In the genomic region with DNA sequence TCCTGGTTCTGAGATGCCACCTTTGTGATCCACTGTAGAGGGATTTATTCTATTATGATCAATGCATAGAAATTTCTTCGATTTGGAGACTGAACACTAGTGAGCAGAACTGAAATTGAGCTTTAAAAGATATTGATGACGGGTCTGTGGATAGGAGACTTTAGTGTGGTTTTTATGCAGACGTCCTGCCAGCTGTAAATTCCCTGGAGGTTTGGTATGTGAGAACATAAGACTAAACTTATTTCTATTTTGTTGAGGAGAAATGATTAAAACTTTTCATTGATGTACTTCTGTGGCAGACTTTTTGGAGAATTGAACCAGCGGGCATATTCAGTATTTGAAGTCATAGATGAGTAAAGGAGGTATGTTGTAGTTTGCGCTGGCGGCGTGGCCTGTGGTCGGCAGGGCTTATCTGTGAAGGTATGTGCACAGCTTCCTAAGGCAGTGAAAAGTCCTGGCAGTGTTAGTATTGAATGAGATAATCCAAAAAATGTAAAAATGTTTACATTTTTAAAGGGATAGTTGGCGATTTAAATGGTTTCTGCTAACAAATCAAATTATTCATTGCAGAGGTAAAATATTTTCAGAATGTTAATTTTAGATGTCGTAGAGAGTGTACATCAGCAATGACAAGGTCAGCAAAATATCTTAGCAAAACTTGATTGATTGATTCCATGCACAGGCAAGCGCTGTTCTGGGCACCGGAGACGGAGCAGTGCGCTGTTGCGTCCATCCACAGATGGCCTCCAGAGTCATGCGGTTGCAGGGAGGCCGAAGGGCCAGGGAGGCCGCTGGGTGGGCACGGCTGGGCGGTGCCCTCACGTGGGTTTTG, we compare ENCODE assay signal across 1 cellular context.
A peak's percentile ranks its signal among the peaks of the same experiment; 100 is the strongest.
TF ChIP-seq lines count a peak whose summit lies in the region.

No MANE protein-coding gene starts in this region.

TF ChIP-seq in K562, 482 proteins besides CTCF, POLR2A, EP300 and RAD21 (continued from another document):
- TF ChIP-seq ZBTB33 (CRISPR knock-in tag; IDR thresholded peaks at IDR 0.05): 0 out of 2 replicates have a peak, but pooled peaks have one; percentile 9
- no peak for TF ChIP-seq TRIM25 (IDR thresholded peaks at IDR 0.05; ENCODE audit: borderline replicate concordance)
- no peak for TF ChIP-seq SREBF2 (CRISPR knock-in tag; IDR thresholded peaks at IDR 0.05)
- peak; percentile 25; the same call in 1 of the 2 replicates for TF ChIP-seq MAFF (IDR thresholded peaks at IDR 0.05; ENCODE audit: low read length)
- no peak for TF ChIP-seq E2F1 (CRISPR knock-in tag; IDR thresholded peaks at IDR 0.05)
- TF ChIP-seq MAFG (tag; conservative IDR thresholded peaks at IDR 0.05): 0 out of 2 replicates have a peak, but pooled peaks have one; percentile 30
